ENCODE assay signal across 9 cellular contexts in the genomic region with DNA sequence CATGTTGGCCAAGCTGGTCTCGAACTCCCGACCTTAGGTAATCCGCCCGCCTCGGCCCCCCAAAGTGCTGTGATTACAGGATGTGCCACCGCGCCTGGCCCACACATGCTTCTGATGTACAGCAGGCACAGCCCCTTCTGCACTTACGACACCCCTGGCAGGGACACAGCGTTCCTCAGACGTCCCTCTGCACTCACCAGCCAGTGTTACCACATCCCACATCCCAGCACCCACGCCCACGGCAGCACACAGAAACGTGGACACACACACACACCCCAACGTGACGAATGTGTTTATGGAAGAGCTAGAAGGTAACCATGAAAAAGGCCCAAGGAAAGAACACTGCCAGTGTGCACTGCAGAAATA. TPM values are rescaled to one million over a fixed set of nuclear protein-coding genes. Genes with fewer than 3 reads are reported as not detected.
A peak's percentile ranks its signal among the peaks of the same experiment; 100 is the strongest.
DNase-seq lines count a peak whose midpoint lies in the region; ATAC-seq, FAIRE-seq and TF ChIP-seq lines count a peak whose summit lies in the region.
"Had no signal": no experiment of that assay in that cellular context is flagged by ENCODE, and none has a peak within 500 bp of the region (broad histone marks: within the 10 kb centered on the region; RNA-seq: fewer than 3 reads in every experiment).

No MANE protein-coding gene starts in this region.

- no peak for DNase-seq in BE2C
- DNase-seq in NB4 (ENCODE audit: low read depth), result peak; percentile 47
- no peak for DNase-seq in neural crest cell (ENCODE audit: low read depth, low spot score)
- no peak for DNase-seq in RCC 7860 (ENCODE audit: low spot score)
- no peak for DNase-seq in NCI-H510A (lab: John Stamatoyannopoulos, UW)
- DNase-seq in NCI-H2081 treated with DMSO at 0.1 percent for 48 hours (lab: John Stamatoyannopoulos, UW), result no peak

- H3K4me3 Mint-ChIP-seq in dendritic cell treated with granulocyte-macrophage colony-stimulating factor and Interleukin-4, amounts not matched to agents 40 ng/mL and 50 ng/mL, for 4 days, result peak overlapping the region; percentile 94
- H3K4me3 Mint-ChIP-seq in neural crest cell, result peak overlapping the region; percentile 100

- H3K27me3 ChIP-seq in BE2C, result no peaks in the 10 kb centered on the region

- intact Hi-C loops in dendritic cell treated with granulocyte-macrophage colony-stimulating factor and Interleukin-4, amounts not matched to agents 40 ng/mL and 50 ng/mL, for 4 days (cut with micrococcal nuclease), result no loop called here

- H3K4me1 Mint-ChIP-seq in dendritic cell treated with granulocyte-macrophage colony-stimulating factor and Interleukin-4, amounts not matched to agents 40 ng/mL and 50 ng/mL, for 4 days (ENCODE audit: low read depth), result peaks cover 8% of the 10 kb centered on the region
- peaks cover 13% of the 10 kb centered on the region for H3K4me1 Mint-ChIP-seq in neural crest cell

- H3K36me3 ChIP-seq in BE2C, result no peaks in the 10 kb centered on the region

- no peaks in the 10 kb centered on the region for H3K9me3 ChIP-seq in BE2C

- no peak for TF ChIP-seq POLR2A in NB4 (IDR thresholded peaks at IDR 0.05; ENCODE audit: extremely low read depth, insufficient read length)

- TF ChIP-seq CTCF in BE2C (IDR thresholded peaks at IDR 0.05; ENCODE audit: low read depth, low read length) (no peak), NB4 (IDR thresholded peaks at IDR 0.05; ENCODE audit: low read depth, low read length) (no peak), neural crest cell (conservative IDR thresholded peaks at IDR 0.05) (no peak)

- H3K36me3 Mint-ChIP-seq in dendritic cell treated with granulocyte-macrophage colony-stimulating factor and Interleukin-4, amounts not matched to agents 40 ng/mL and 50 ng/mL, for 4 days (ENCODE audit: low read depth), result peaks cover 15% of the 10 kb centered on the region
- H3K36me3 Mint-ChIP-seq in neural crest cell (ENCODE audit: low read depth), result no peaks in the 10 kb centered on the region

- H3K27ac Mint-ChIP-seq in dendritic cell treated with granulocyte-macrophage colony-stimulating factor and Interleukin-4, amounts not matched to agents 40 ng/mL and 50 ng/mL, for 4 days, result peak overlapping the region; percentile 89
- no peak overlapping the region for H3K27ac Mint-ChIP-seq in neural crest cell (ENCODE audit: unreplicated experiment)

- FAIRE-seq in RCC 7860 (lab: Jason Lieb, UNC), result no peak

- ATAC-seq in GM19023 (IDR thresholded peaks at IDR 0.05; ENCODE audit: unreplicated experiment), result no peak

- H3K9me3 Mint-ChIP-seq in dendritic cell treated with granulocyte-macrophage colony-stimulating factor and Interleukin-4, amounts not matched to agents 40 ng/mL and 50 ng/mL, for 4 days, result no peaks in the 10 kb centered on the region
- no peaks in the 10 kb centered on the region for H3K9me3 Mint-ChIP-seq in neural crest cell

- H3K4me1 ChIP-seq in BE2C, result no peaks in the 10 kb centered on the region

- H3K27me3 Mint-ChIP-seq in dendritic cell treated with granulocyte-macrophage colony-stimulating factor and Interleukin-4, amounts not matched to agents 40 ng/mL and 50 ng/mL, for 4 days, result no peaks in the 10 kb centered on the region
- H3K27me3 Mint-ChIP-seq in neural crest cell (ENCODE audit: low read depth), result no peaks in the 10 kb centered on the region

- peak overlapping the region; percentile 92 for H3K4me3 ChIP-seq in BE2C (ENCODE audit: low read depth, low read length)
- peak overlapping the region; percentile 25 for H3K4me3 ChIP-seq in NB4 (ENCODE audit: low read depth, low read length)

RNA-seq across cellular contexts. Expression of gene RPAP1, which starts 0.6 kb away (rescaled TPM):
- 71.8 TPM for polyA plus RNA-seq in BE2C (2012; ENCODE audit: insufficient read depth, insufficient read length, low read depth)
- total RNA-seq in neural crest cell, result 86.5 and 91.1 TPM in 2 replicates

RNA-seq across cellular contexts. Expression of gene TYRO3, which starts 14.4 kb away (rescaled TPM):
- 116 TPM for polyA plus RNA-seq in BE2C (2012; ENCODE audit: insufficient read depth, insufficient read length, low read depth)
- 71.7 and 74.7 TPM in 2 replicates for total RNA-seq in neural crest cell

RNA-seq across cellular contexts. Expression of gene LTK, which starts 31.0 kb away (rescaled TPM):
- 3.8 TPM for polyA plus RNA-seq in BE2C (2012; ENCODE audit: insufficient read depth, insufficient read length, low read depth)
- 0.16 and 0.19 TPM in 2 replicates for total RNA-seq in neural crest cell
- total RNA-seq: SK-MEL-5 had no signal

RNA-seq across cellular contexts. Expression of gene ITPKA, which starts 51.0 kb away (rescaled TPM):
- 0.63 TPM for polyA plus RNA-seq in BE2C (2012; ENCODE audit: insufficient read depth, insufficient read length, low read depth)
- total RNA-seq in neural crest cell, result 1.3 and 1.5 TPM in 2 replicates
